In genomic region chr19:507286-508203, GRCh38 we compare ENCODE assay signal across 8 cellular contexts. TPM values are rescaled to one million over a fixed set of nuclear protein-coding genes. Genes with fewer than 3 reads are reported as not detected.
DNase-seq lines count a peak whose midpoint lies in the region; ATAC-seq and TF ChIP-seq lines count a peak whose summit lies in the region.

TPGS1 (plus strand) TSS chr19:507497; CDS start chr19:507507, 10 bp downstream.

- peaks cover 2% of the 10 kb centered on the region for H3K36me3 Mint-ChIP-seq in activated naive CD4-positive, alpha-beta T cell treated with anti-CD3 and anti-CD28 coated beads, Interleukin-2, amount 50 U/mL, for 24 hours
- H3K36me3 Mint-ChIP-seq in osteocyte (ENCODE audit: unreplicated experiment) = peaks cover 4% of the 10 kb centered on the region

- peaks cover 16% of the 10 kb centered on the region for H3K79me2 ChIP-seq in SK-N-SH (ENCODE audit: insufficient read depth)

- peak within 1 kb of the TSS; percentile 100 for H3K27ac Mint-ChIP-seq in activated naive CD4-positive, alpha-beta T cell treated with anti-CD3 and anti-CD28 coated beads, Interleukin-2, amount 50 U/mL, for 24 hours
- peak within 1 kb of the TSS; percentile 96 for H3K27ac Mint-ChIP-seq in osteocyte (ENCODE audit: unreplicated experiment)

- CTCF ChIA-PET in SK-N-SH (lab: Yijun Ruan, JAX) = interaction anchor here (0.9 to 3.8 kb wide), 19 partner anchors 9 to 240 kb away, joined by 3 to 33 read pairs (median 6); partner anchors contain the start of genes CDC34, MADCAM1, MIER2 and SHC2

- H3K9ac ChIP-seq in ES-I3 (ENCODE audit: low read depth, low read length) (peak within 1 kb of the TSS; percentile 84), SK-N-SH (peak within 1 kb of the TSS; percentile 97)

- peak within 1 kb of the TSS; percentile 97 for H3K4me2 ChIP-seq in SK-N-SH

- H3K9me2 ChIP-seq in SK-N-SH = no peaks in the 10 kb centered on the region

- TF ChIP-seq EP300 in SK-N-SH (IDR thresholded peaks at IDR 0.05; ENCODE audit: borderline replicate concordance in 1 of 2, low read depth in 1 of 2, low read length in 1 of 2) = no peak

- peak; percentile 62 to 75 for DNase-seq in Kasumi-1 (lab: John Stamatoyannopoulos, UW)
- peak; percentile 90 for DNase-seq in SK-N-SH
- peak; percentile 73 for DNase-seq in glomerular visceral epithelial cell (ENCODE audit: extremely low spot score)
- DNase-seq in osteocyte (ENCODE audit: extremely low spot score, unreplicated experiment) = peak; percentile 99

- TF ChIP-seq CTCF in SK-N-SH (IDR thresholded peaks at IDR 0.05) (no peak), osteocyte (IDR thresholded peaks at IDR 0.05) (no peak)

- POLR2A ChIA-PET in SK-N-SH (lab: Yijun Ruan, JAX) = interaction anchor here (1.1 kb wide), 2 partner anchors 19 to 24 kb away, joined by 7 to 11 read pairs; partner anchors contain the start of gene CDC34

- H3K4me3 ChIP-seq in SK-N-SH (ENCODE audit: low read depth in 2 of 2, low read length in 1 of 2) = peak within 1 kb of the TSS; percentile 96 to 98
- peak within 1 kb of the TSS; percentile 96 for H3K4me3 ChIP-seq in thymus (ENCODE audit: low read length)

- peak within 1 kb of the TSS; percentile 76 to 93 for H3K27ac ChIP-seq in SK-N-SH (ENCODE audit: low read depth in 2 of 2, low read length in 1 of 2)
- H3K27ac ChIP-seq in thymus (ENCODE audit: low read depth) = peak within 1 kb of the TSS; percentile 97

- H3K27me3 ChIP-seq in SK-N-SH (ENCODE audit: insufficient read depth) = no peaks in the 10 kb centered on the region
- no peaks in the 10 kb centered on the region for H3K27me3 ChIP-seq in thymus (ENCODE audit: control insufficient read depth, insufficient read depth)

- H3K27me3 Mint-ChIP-seq in activated naive CD4-positive, alpha-beta T cell treated with anti-CD3 and anti-CD28 coated beads, Interleukin-2, amount 50 U/mL, for 24 hours = no peaks in the 10 kb centered on the region
- H3K27me3 Mint-ChIP-seq in osteocyte (ENCODE audit: unreplicated experiment) = no peaks in the 10 kb centered on the region

- no peaks in the 10 kb centered on the region for H3K36me3 ChIP-seq in ES-I3 (ENCODE audit: insufficient read depth, low read length)
- peaks cover 0 to 5% of the 10 kb centered on the region in 2 experiments for H3K36me3 ChIP-seq in SK-N-SH (replicated peaks in 1 of 2; ENCODE audit: control insufficient read depth in 1 of 2, insufficient read depth in 2 of 2, low read length in 1 of 2)
- peaks cover 6% of the 10 kb centered on the region for H3K36me3 ChIP-seq in thymus (ENCODE audit: control insufficient read depth, insufficient read depth)

- TF ChIP-seq RAD21 in SK-N-SH (IDR thresholded peaks at IDR 0.05; ENCODE audit: low read length) = no peak

- 1% methylated on average over 23 of the region's 81 CpGs for WGBS in SK-N-SH (ENCODE audit: low lambda C conversion rate)
- 1% methylated on average over 81 of the region's 81 CpGs for WGBS in thymus

- no peaks in the 10 kb centered on the region; the same call in 1 of the 2 replicates for H3K9me3 ChIP-seq in ES-I3 (ENCODE audit: control insufficient read depth, insufficient read depth, low read length)
- H3K9me3 ChIP-seq in SK-N-SH = no peaks in the 10 kb centered on the region
- no peaks in the 10 kb centered on the region for H3K9me3 ChIP-seq in thymus (ENCODE audit: control insufficient read depth)

- peak within 1 kb of the TSS; percentile 95 for H2AFZ ChIP-seq in SK-N-SH (ENCODE audit: low read depth)

- H3F3A ChIP-seq in SK-N-SH (replicated peaks; ENCODE audit: insufficient read depth) = peaks cover 5% of the 10 kb centered on the region

- peak; percentile 54 for ATAC-seq in GM21825 (IDR thresholded peaks at IDR 0.05; ENCODE audit: unreplicated experiment)

- H3K4me1 ChIP-seq in ES-I3 (ENCODE audit: insufficient read depth, low read length) (no peaks in the 10 kb centered on the region), SK-N-SH (ENCODE audit: control insufficient read depth in 1 of 2, insufficient read depth in 2 of 2, low read depth in 1 of 2, low read length in 1 of 2) (peaks cover 3 to 13% of the 10 kb centered on the region in 2 experiments; a peak in 1 of 4 replicates), thymus (ENCODE audit: control insufficient read depth, insufficient read depth, low read length) (peaks cover 15% of the 10 kb centered on the region)

- H3K4me1 Mint-ChIP-seq in activated naive CD4-positive, alpha-beta T cell treated with anti-CD3 and anti-CD28 coated beads, Interleukin-2, amount 50 U/mL, for 24 hours = peaks cover 47% of the 10 kb centered on the region
- peaks cover 29% of the 10 kb centered on the region for H3K4me1 Mint-ChIP-seq in osteocyte (ENCODE audit: unreplicated experiment)

- H3K9me3 Mint-ChIP-seq in activated naive CD4-positive, alpha-beta T cell treated with anti-CD3 and anti-CD28 coated beads, Interleukin-2, amount 50 U/mL, for 24 hours = no peaks in the 10 kb centered on the region
- H3K9me3 Mint-ChIP-seq in osteocyte (ENCODE audit: unreplicated experiment) = no peaks in the 10 kb centered on the region

- H3K4me3 Mint-ChIP-seq in activated naive CD4-positive, alpha-beta T cell treated with anti-CD3 and anti-CD28 coated beads, Interleukin-2, amount 50 U/mL, for 24 hours = peak within 1 kb of the TSS; percentile 92
- peak within 1 kb of the TSS; percentile 84 for H3K4me3 Mint-ChIP-seq in osteocyte (ENCODE audit: unreplicated experiment)

- peaks cover 5% of the 10 kb centered on the region; the same call in 1 of the 2 replicates for H4K20me1 ChIP-seq in SK-N-SH (ENCODE audit: insufficient read depth)

TF ChIP-seq in SK-N-SH, 30 proteins besides CTCF, POLR2A, EP300 and RAD21 (continues in another document):
- TF ChIP-seq RFX5 (IDR thresholded peaks at IDR 0.05; ENCODE audit: low read length) (peak; percentile 47; the same call in 1 of the 2 replicates), IRF3 (IDR thresholded peaks at IDR 0.05; ENCODE audit: low read depth, low read length) (peak; percentile 21; the same call in 1 of the 2 replicates), PBX3 (IDR thresholded peaks at IDR 0.05) (no peak), NFIC (IDR thresholded peaks at IDR 0.05; ENCODE audit: borderline replicate concordance) (peak; percentile 84), FOXJ3 (CRISPR knock-in tag; IDR thresholded peaks at IDR 0.05) (no peak), MAX (IDR thresholded peaks at IDR 0.05; ENCODE audit: low read depth) (0 out of 2 replicates have a peak, but pooled peaks have one; percentile 29), POLR2AphosphoS5 (IDR thresholded peaks at IDR 0.05; ENCODE audit: low read depth, low read length) (peak; percentile 12; the same call in 1 of the 2 replicates), ZBTB33 (IDR thresholded peaks at IDR 0.05; ENCODE audit: borderline replicate concordance, low read depth) (no peak), RCOR1 (IDR thresholded peaks at IDR 0.05; ENCODE audit: low read length) (no peak; the same call in 1 of the 2 replicates), CHD2 (IDR thresholded peaks at IDR 0.05; ENCODE audit: low read length, partially characterized antibody) (peak; percentile 71), ELF1 (IDR thresholded peaks at IDR 0.05) (peak; percentile 74), MEF2A (IDR thresholded peaks at IDR 0.05; ENCODE audit: borderline replicate concordance, low read depth) (no peak), YY1 (IDR thresholded peaks at IDR 0.05; ENCODE audit: low read depth) (peak; percentile 100), FOSL2 (IDR thresholded peaks at IDR 0.05; ENCODE audit: borderline replicate concordance, low read depth) (no peak), TEAD4 (IDR thresholded peaks at IDR 0.05; ENCODE audit: borderline replicate concordance, insufficient read depth) (no peak), NRF1 (IDR thresholded peaks at IDR 0.05; ENCODE audit: low read depth, low read length) (peak; percentile 76), TCF12 (IDR thresholded peaks at IDR 0.05) (no peak)

RNA-seq across cellular contexts. Expression of gene TPGS1, which starts in this region (rescaled TPM):
- polyA plus RNA-seq in SK-N-SH (2012; rRNA removed) (28.3 and 31.0 TPM in 2 replicates), thymus (14.3 TPM)
- polyA plus RNA-seq in SK-N-SH (2012; cell fraction: cytosol; rRNA removed) = 11.8 and 22.1 TPM in 2 replicates
- polyA plus RNA-seq in SK-N-SH (2012; cell fraction: nucleus; rRNA removed) = 20.6 and 30.9 TPM in 2 replicates
- total RNA-seq in osteocyte = 24.3 and 25.4 TPM in 2 replicates

Comparison
In these comparisons a context has a peak if more than half of its experiments do, and no peak if none do; other contexts are left out.
1. Peak in every context shown above with its lines: DNase-seq, ATAC-seq, H3K4me3 ChIP-seq and H3K27ac ChIP-seq.